Comparison of ENCODE assay signal across 9 cellular contexts in the genomic region with DNA sequence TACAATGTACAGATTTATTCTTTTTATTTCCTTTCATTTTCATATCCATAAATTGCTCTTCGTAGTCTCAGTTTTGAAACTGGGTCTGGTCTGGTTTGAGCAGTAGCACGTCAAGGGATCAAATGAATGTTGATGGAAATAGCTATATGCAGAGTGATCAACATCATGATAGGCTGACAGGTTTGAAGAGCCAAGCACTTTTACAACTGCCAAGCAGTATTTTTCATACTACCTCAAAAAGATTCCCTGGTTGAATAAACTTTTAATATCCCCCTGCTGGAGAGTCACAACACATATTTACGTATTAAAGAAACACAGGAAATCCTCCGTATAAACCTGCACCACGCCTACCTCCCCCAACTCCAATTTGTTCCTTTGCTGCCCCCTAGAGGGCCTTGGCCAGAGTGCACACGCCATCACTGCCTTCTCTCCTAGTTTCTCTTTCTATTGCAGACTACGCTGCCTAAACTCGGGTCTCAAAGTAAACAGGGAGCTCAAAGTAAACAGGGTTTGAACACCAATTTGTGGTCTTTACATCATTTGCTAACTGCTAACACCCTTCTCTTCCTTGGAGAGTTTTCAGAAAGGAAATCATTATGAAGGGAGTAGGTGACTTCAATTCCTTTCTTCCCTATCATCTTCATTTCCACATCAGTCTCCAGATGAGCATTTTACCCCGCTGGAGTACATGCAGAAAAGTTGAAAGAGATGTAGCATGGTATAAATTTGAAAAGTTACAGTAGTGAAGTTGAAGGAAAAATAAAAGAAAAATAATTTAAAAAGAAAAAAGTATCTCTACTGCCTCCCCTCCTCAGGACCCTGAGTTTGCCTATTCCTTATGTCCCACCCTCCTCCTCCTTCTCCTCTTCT. TPM values are rescaled to one million over a fixed set of nuclear protein-coding genes. Genes with fewer than 3 reads are reported as not detected.
A peak's percentile ranks its signal among the peaks of the same experiment; 100 is the strongest.
DNase-seq lines count a peak whose midpoint lies in the region; ATAC-seq, FAIRE-seq and TF ChIP-seq lines count a peak whose summit lies in the region.
"Not testable (repeated sequence)": the region's sequence is repeated elsewhere in the genome, so short reads cannot be mapped to it uniquely, and the experiment has no call there.
"Had no signal": no experiment of that assay in that cellular context is flagged by ENCODE, and none has a peak within 500 bp of the region (broad histone marks: within the 10 kb centered on the region; RNA-seq: fewer than 3 reads in every experiment).

No MANE protein-coding gene starts in this region.

- not testable (repeated sequence) for H3K4me1 Mint-ChIP-seq in immature natural killer cell

- not testable (repeated sequence) for H3K9me3 ChIP-seq in PC-3 (ENCODE audit: low read length); K562 (replicated peaks; ENCODE audit: control insufficient read depth, insufficient read depth, low read depth, low read length); small intestine (ENCODE audit: control insufficient read depth, low read depth)

- H3K9me2 ChIP-seq in PC-3 (replicated peaks; ENCODE audit: low read length): not testable (repeated sequence)

- peak overlapping the region; percentile 38; the same call in 1 of the 2 replicates for H3K4me3 ChIP-seq in PC-3 (ENCODE audit: low read length)
- not testable (repeated sequence) for H3K4me3 ChIP-seq in K562; small intestine (ENCODE audit: low read depth in 1 of 2, low read length in 2 of 2)

- peak overlapping the region in 1 of 5 donors; percentile 6 for H3K4me3 Mint-ChIP-seq in immature natural killer cell

- H3K9me3 Mint-ChIP-seq in immature natural killer cell: not testable (repeated sequence)

- not testable (repeated sequence) for DNase-seq in GM18507 (ENCODE audit: extremely low spot score, insufficient read length, low read depth); PC-3; K562 (ENCODE audit: extremely low read depth in 1 of 4, low spot score in 3 of 4); small intestine
- peak in 2 of 3 donors; percentile 5 to 7 for DNase-seq in immature natural killer cell

- BruUV-seq in PC-3 (replicated peaks; lab: Mats Ljungman, UMichigan); K562 (replicated peaks; lab: Mats Ljungman, UMichigan): not testable (repeated sequence)

- peak; percentile 86 for FAIRE-seq in GM18507 (lab: Jason Lieb, UNC)
- peak; percentile 69 for FAIRE-seq in K562 (lab: Jason Lieb, UNC)
- FAIRE-seq in small intestine (lab: Jason Lieb, UNC): peak; percentile 96

- H3K27me3 Mint-ChIP-seq in immature natural killer cell (ENCODE audit: low read depth in 3 of 3): not testable (repeated sequence)

- not testable (repeated sequence) for H3F3A ChIP-seq in PC-3 (ENCODE audit: low read length, unreplicated experiment)

- H3K4me2 ChIP-seq in PC-3 (ENCODE audit: low read length): peak overlapping the region; percentile 44; the same call in 1 of the 2 replicates
- not testable (repeated sequence) for H3K4me2 ChIP-seq in K562 (ENCODE audit: insufficient read depth, low read length)

- H2AFZ ChIP-seq in PC-3 (ENCODE audit: low read length): 0 out of 2 replicates have a peak overlapping the region, but pooled peaks have one; percentile 45
- H2AFZ ChIP-seq in K562 (ENCODE audit: low read depth, low read length): not testable (repeated sequence)

- intact Hi-C loops in PC-3 (cut with micrococcal nuclease); K562 (cut with micrococcal nuclease): not testable (repeated sequence)

- not testable (repeated sequence) for H3K79me2 ChIP-seq in PC-3 (ENCODE audit: low read length); K562 (ENCODE audit: control insufficient read depth, insufficient read depth, low read length)

- not testable (repeated sequence) for H3K27me3 ChIP-seq in PC-3 (ENCODE audit: low read length); K562 (ENCODE audit: control insufficient read depth in 2 of 2, insufficient read depth in 2 of 2, low read length in 2 of 2); small intestine (ENCODE audit: control insufficient read depth in 2 of 2, insufficient read depth in 2 of 2, low read length in 2 of 2)

- TF ChIP-seq POLR2A in K562 (conservative IDR thresholded peaks at IDR 0.05): not testable (repeated sequence)

- not testable (repeated sequence) for H3K27ac ChIP-seq in PC-3 (ENCODE audit: low read length); K562 (ENCODE audit: extremely low read depth, low read depth, low read length); small intestine (ENCODE audit: low read depth in 1 of 2, low read length in 1 of 2)

- CTCF ChIA-PET in PC-3 (lab: Charles Lee); K562 (lab: Yijun Ruan, JAX; ENCODE audit: low intra/inter-chr PET ratio): not testable (repeated sequence)

- 0% methylated on average over 3 of the region's 9 CpGs for WGBS in K562 (ENCODE audit: insufficient coverage, low coverage, missing lambda C conversion rate)
- 16 to 47% (median 26%) methylated on average over 3 to 5 of the region's 9 CpGs for WGBS in small intestine, 3 donors

- H3K9ac ChIP-seq in PC-3 (ENCODE audit: low read length); K562 (ENCODE audit: insufficient read depth in 1 of 2, low read depth in 2 of 2, low read length in 2 of 2): not testable (repeated sequence)

- peak; percentile 32; the same call in 1 of the 2 replicates for TF ChIP-seq CTCF in PC-3 (conservative IDR thresholded peaks at IDR 0.05; ENCODE audit: low read depth, low read length)
- not testable (repeated sequence) for TF ChIP-seq CTCF in K562 (IDR thresholded peaks at IDR 0.05 in 2 of 3, conservative IDR thresholded peaks at IDR 0.05 in 1 of 3; ENCODE audit: insufficient read depth in 2 of 3, low read depth in 1 of 3, low read length in 3 of 3)

- in situ Hi-C loops in K562 (cut with MboI): not testable (repeated sequence)

- H3K9me1 ChIP-seq in K562 (ENCODE audit: control insufficient read depth, insufficient read depth, low read length): not testable (repeated sequence)

- peak overlapping the region in 2 of 6 donors; percentile 22 to 45 for H3K27ac Mint-ChIP-seq in immature natural killer cell

- H4K20me1 ChIP-seq in PC-3 (ENCODE audit: low read length); K562 (replicated peaks; ENCODE audit: control insufficient read depth, insufficient read depth, low read length): not testable (repeated sequence)

- TF ChIP-seq EP300 in K562 (IDR thresholded peaks at IDR 0.05; ENCODE audit: low read length): not testable (repeated sequence)

- POLR2A ChIA-PET in PC-3 (lab: Charles Lee; ENCODE audit: unreplicated experiment); K562 (lab: Yijun Ruan, JAX): not testable (repeated sequence)

- H3K36me3 ChIP-seq in PC-3 (ENCODE audit: low read depth, low read length); K562 (ENCODE audit: control insufficient read depth, insufficient read depth, low read length); small intestine (ENCODE audit: control insufficient read depth in 2 of 2, insufficient read depth in 2 of 2, low read length in 2 of 2): not testable (repeated sequence)

- not testable (repeated sequence) for H3K4me1 ChIP-seq in PC-3 (ENCODE audit: insufficient read depth, low read length); K562 (replicated peaks in 1 of 2; ENCODE audit: control insufficient read depth in 2 of 2, insufficient read depth in 2 of 2, low read length in 2 of 2); small intestine (ENCODE audit: control insufficient read depth in 2 of 2, insufficient read depth in 1 of 2, low read depth in 1 of 2, low read length in 1 of 2)

- ATAC-seq in GM19467 (IDR thresholded peaks at IDR 0.05; ENCODE audit: unreplicated experiment): peak; percentile 99
- peak; percentile 100 for ATAC-seq in HG02759 (IDR thresholded peaks at IDR 0.05; ENCODE audit: unreplicated experiment)
- peak; percentile 99 for ATAC-seq in HG03342 (IDR thresholded peaks at IDR 0.05; ENCODE audit: unreplicated experiment)
- ATAC-seq in PC-3: peak; percentile 93
- ATAC-seq in K562: peak; percentile 57; the same call in 1 of the 3 replicates

- not testable (repeated sequence) for TF ChIP-seq RAD21 in K562 (CRISPR knock-in tag; conservative IDR thresholded peaks at IDR 0.05 in 1 of 2, IDR thresholded peaks at IDR 0.05 in 1 of 2)

- H3K36me3 Mint-ChIP-seq in immature natural killer cell: not testable (repeated sequence)

RNA-seq across cellular contexts. Expression of gene PCDH11X, which starts 8.3 kb away (rescaled TPM):
- total RNA-seq in PC-3 (2014; rRNA removed) (not detected in 2 replicates), K562 (2014; rRNA removed) (not detected in 2 replicates), K562 (2014; rRNA removed; fragmentation: Illumina TruSeq; extraction: Trizol) (not detected in 2 replicates), K562 (2015; rRNA removed; fragmentation: Illumina TruSeq; extraction: Trizol) (not detected in 2 replicates), K562 (2021) (not detected in 2 replicates)
- total RNA-seq in K562 (2011; cell fraction: chromatin; rRNA removed; ENCODE audit: low replicate concordance): not detected in 2 replicates
- not detected in 2 replicates for total RNA-seq in K562 (2011; cell fraction: nucleolus; rRNA removed)
- not detected in 2 replicates for total RNA-seq in K562 (2011; cell fraction: nucleoplasm; rRNA removed)
- polyA plus RNA-seq in K562 (2011; rRNA removed) (not detected in 2 replicates), K562 (2014; fragmentation: Illumina TruSeq; extraction: Trizol) (not detected in 2 replicates), K562 (2014; fragmentation: Nextera tagmentation; extraction: Ambion mirVana) (not detected), K562 (2014; rRNA removed) (not detected in 2 replicates), immature natural killer cell (not detected), small intestine (under 1 TPM in 1 of 3 donors, not detected in 2; 0.03 TPM)
- not detected in 2 replicates for polyA plus RNA-seq in K562 (2011; cell fraction: cytosol; rRNA removed)
- not detected in 2 replicates for polyA plus RNA-seq in K562 (2011; cell fraction: nucleus; rRNA removed)
- polyA plus RNA-seq in K562 (2012): not detected in 2 replicates
- not detected in 2 replicates for polyA minus RNA-seq in K562 (2011; rRNA and poly(A)+ RNA removed)
- polyA minus RNA-seq in K562 (2011; cell fraction: cytosol; rRNA and poly(A)+ RNA removed): not detected in 2 replicates
- polyA minus RNA-seq in K562 (2011; cell fraction: nucleus; rRNA and poly(A)+ RNA removed): not detected in 2 replicates
- total RNA-seq: GM23248 had no signal
- polyA plus RNA-seq: GM23248 had no signal
